Comparison of ENCODE assay signal across 2 cellular contexts in the genomic region with DNA sequence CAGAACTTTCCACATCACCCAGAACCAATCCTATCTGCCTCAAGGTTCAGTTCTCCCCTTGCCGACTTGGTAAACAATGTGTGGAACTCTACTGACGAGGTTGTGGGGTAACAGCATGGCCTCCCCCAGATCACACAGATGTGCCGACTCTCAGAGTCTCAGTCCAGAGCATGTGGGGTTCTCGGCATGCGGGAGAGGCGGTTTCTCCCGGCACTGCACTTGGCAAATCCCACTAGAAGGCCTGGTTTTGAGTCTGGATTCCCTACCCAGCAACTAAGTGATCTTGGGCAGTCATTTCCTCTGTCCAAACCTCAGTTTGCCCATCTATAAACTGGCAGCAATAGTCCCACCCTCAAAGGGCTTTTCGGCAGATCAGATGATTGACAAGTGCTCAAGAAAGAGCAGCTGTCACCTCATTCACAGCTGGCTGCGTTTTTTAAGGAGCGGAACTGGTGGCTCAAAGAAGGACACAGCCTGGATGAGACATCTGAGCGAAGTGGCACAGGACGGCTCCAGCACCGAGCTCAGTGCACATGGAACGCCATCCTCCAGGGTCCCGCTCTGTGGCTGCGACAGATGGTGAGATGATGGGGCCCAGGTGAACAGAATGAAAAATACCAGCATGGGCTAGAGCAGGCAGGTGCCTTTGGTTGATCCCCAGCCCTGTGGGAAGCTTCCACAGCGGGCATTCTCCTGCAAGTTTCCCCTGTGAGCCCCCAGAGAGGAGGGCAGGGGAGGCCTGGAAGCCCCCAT.
TF ChIP-seq lines count a peak whose summit lies in the region.

No MANE protein-coding gene starts in this region.

TF ChIP-seq in HepG2, 621 proteins besides CTCF, POLR2A, EP300 and RAD21 (continues in another document):
- TF ChIP-seq ZNF660 (CRISPR knock-in tag; IDR thresholded peaks at IDR 0.05; ENCODE audit: borderline replicate concordance, low read depth) (no peak), ZFP90 (CRISPR knock-in tag; IDR thresholded peaks at IDR 0.05; ENCODE audit: borderline replicate concordance) (0 out of 2 replicates have a peak, but pooled peaks have one; percentile 22), ZC3H13 (CRISPR knock-in tag; IDR thresholded peaks at IDR 0.05) (0 out of 2 replicates have a peak, but pooled peaks have one; percentile 38), ZNF670 (CRISPR knock-in tag; IDR thresholded peaks at IDR 0.05; ENCODE audit: borderline replicate concordance) (no peak), IKZF1 (IDR thresholded peaks at IDR 0.05) (no peak), ZNF709 (CRISPR knock-in tag; IDR thresholded peaks at IDR 0.05) (no peak), ZNF331 (CRISPR knock-in tag; IDR thresholded peaks at IDR 0.05) (no peak), THAP11 (CRISPR knock-in tag; IDR thresholded peaks at IDR 0.05) (no peak), ZNF674 (CRISPR knock-in tag; IDR thresholded peaks at IDR 0.05; ENCODE audit: low read depth) (no peak), MBNL3 (CRISPR knock-in tag; conservative IDR thresholded peaks at IDR 0.05) (no peak), RFXAP (CRISPR knock-in tag; IDR thresholded peaks at IDR 0.05; ENCODE audit: borderline replicate concordance) (no peak), ZMYM4 (CRISPR knock-in tag; IDR thresholded peaks at IDR 0.05) (no peak), PCBP2 (optimal IDR thresholded peaks at IDR 0.05; ENCODE audit: low read depth, low read length, poor library complexity, severe bottlenecking) (no peak), ZBTB21 (CRISPR knock-in tag; IDR thresholded peaks at IDR 0.05) (no peak), HNRNPUL1 (IDR thresholded peaks at IDR 0.05; ENCODE audit: low read depth, low read length) (no peak), FOXM1 (CRISPR knock-in tag; IDR thresholded peaks at IDR 0.05) (no peak), FOXA1 (IDR thresholded peaks at IDR 0.05) (no peak), FOXA1 (CRISPR knock-in tag; IDR thresholded peaks at IDR 0.05) (no peak), ZNF264 (CRISPR knock-in tag; IDR thresholded peaks at IDR 0.05) (no peak), MED13 (CRISPR knock-in tag; IDR thresholded peaks at IDR 0.05) (no peak), GZF1 (CRISPR knock-in tag; IDR thresholded peaks at IDR 0.05) (no peak)
- TF ChIP-seq, protein P1, sequence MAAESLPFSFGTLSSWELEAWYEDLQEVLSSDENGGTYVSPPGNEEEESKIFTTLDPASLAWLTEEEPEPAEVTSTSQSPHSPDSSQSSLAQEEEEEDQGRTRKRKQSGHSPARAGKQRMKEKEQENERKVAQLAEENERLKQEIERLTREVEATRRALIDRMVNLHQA (CRISPR knock-in tag; IDR thresholded peaks at IDR 0.05) = no peak
- TF ChIP-seq, protein P2, sequence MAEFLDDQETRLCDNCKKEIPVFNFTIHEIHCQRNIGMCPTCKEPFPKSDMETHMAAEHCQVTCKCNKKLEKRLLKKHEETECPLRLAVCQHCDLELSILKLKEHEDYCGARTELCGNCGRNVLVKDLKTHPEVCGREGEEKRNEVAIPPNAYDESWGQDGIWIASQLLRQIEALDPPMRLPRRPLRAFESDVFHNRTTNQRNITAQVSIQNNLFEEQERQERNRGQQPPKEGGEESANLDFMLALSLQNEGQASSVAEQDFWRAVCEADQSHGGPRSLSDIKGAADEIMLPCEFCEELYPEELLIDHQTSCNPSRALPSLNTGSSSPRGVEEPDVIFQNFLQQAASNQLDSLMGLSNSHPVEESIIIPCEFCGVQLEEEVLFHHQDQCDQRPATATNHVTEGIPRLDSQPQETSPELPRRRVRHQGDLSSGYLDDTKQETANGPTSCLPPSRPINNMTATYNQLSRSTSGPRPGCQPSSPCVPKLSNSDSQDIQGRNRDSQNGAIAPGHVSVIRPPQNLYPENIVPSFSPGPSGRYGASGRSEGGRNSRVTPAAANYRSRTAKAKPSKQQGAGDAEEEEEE (CRISPR knock-in tag; IDR thresholded peaks at IDR 0.05; ENCODE audit: borderline replicate concordance) = no peak
- TF ChIP-seq, protein P3, sequence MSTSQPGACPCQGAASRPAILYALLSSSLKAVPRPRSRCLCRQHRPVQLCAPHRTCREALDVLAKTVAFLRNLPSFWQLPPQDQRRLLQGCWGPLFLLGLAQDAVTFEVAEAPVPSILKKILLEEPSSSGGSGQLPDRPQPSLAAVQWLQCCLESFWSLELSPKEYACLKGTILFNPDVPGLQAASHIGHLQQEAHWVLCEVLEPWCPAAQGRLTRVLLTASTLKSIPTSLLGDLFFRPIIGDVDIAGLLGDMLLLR (CRISPR knock-in tag; IDR thresholded peaks at IDR 0.05) = no peak
- TF ChIP-seq, protein P4, sequence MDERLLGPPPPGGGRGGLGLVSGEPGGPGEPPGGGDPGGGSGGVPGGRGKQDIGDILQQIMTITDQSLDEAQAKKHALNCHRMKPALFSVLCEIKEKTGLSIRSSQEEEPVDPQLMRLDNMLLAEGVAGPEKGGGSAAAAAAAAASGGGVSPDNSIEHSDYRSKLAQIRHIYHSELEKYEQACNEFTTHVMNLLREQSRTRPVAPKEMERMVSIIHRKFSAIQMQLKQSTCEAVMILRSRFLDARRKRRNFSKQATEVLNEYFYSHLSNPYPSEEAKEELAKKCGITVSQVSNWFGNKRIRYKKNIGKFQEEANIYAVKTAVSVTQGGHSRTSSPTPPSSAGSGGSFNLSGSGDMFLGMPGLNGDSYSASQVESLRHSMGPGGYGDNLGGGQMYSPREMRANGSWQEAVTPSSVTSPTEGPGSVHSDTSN (CRISPR knock-in tag; IDR thresholded peaks at IDR 0.05) = no peak
- TF ChIP-seq, protein P5, sequence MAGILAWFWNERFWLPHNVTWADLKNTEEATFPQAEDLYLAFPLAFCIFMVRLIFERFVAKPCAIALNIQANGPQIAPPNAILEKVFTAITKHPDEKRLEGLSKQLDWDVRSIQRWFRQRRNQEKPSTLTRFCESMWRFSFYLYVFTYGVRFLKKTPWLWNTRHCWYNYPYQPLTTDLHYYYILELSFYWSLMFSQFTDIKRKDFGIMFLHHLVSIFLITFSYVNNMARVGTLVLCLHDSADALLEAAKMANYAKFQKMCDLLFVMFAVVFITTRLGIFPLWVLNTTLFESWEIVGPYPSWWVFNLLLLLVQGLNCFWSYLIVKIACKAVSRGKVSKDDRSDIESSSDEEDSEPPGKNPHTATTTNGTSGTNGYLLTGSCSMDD (CRISPR knock-in tag; IDR thresholded peaks at IDR 0.05) = no peak
- TF ChIP-seq, protein P6, sequence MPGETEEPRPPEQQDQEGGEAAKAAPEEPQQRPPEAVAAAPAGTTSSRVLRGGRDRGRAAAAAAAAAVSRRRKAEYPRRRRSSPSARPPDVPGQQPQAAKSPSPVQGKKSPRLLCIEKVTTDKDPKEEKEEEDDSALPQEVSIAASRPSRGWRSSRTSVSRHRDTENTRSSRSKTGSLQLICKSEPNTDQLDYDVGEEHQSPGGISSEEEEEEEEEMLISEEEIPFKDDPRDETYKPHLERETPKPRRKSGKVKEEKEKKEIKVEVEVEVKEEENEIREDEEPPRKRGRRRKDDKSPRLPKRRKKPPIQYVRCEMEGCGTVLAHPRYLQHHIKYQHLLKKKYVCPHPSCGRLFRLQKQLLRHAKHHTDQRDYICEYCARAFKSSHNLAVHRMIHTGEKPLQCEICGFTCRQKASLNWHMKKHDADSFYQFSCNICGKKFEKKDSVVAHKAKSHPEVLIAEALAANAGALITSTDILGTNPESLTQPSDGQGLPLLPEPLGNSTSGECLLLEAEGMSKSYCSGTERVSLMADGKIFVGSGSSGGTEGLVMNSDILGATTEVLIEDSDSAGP (CRISPR knock-in tag; IDR thresholded peaks at IDR 0.05; ENCODE audit: borderline replicate concordance) = no peak

TF ChIP-seq in WTC11, 78 proteins besides CTCF, POLR2A, EP300 and RAD21:
- no peak for TF ChIP-seq JAZF1 (CRISPR knock-in tag; IDR thresholded peaks at IDR 0.05)
- TF ChIP-seq ZNF416 (CRISPR knock-in tag; IDR thresholded peaks at IDR 0.05) = no peak
- no peak for TF ChIP-seq EMX1 (CRISPR knock-in tag; IDR thresholded peaks at IDR 0.05)
- no peak for TF ChIP-seq ELF4 (CRISPR knock-in tag; IDR thresholded peaks at IDR 0.05; ENCODE audit: low read depth)
- no peak for TF ChIP-seq ATF1 (CRISPR knock-in tag; IDR thresholded peaks at IDR 0.05)
- TF ChIP-seq, protein P7, sequence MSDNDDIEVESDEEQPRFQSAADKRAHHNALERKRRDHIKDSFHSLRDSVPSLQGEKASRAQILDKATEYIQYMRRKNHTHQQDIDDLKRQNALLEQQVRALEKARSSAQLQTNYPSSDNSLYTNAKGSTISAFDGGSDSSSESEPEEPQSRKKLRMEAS (CRISPR knock-in tag; IDR thresholded peaks at IDR 0.05) = no peak
- TF ChIP-seq CBFB (CRISPR knock-in tag; IDR thresholded peaks at IDR 0.05; ENCODE audit: low read depth) = no peak
- TF ChIP-seq, protein P8, sequence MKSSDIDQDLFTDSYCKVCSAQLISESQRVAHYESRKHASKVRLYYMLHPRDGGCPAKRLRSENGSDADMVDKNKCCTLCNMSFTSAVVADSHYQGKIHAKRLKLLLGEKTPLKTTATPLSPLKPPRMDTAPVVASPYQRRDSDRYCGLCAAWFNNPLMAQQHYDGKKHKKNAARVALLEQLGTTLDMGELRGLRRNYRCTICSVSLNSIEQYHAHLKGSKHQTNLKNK (CRISPR knock-in tag; IDR thresholded peaks at IDR 0.05) = no peak
- TF ChIP-seq ZNF671 (CRISPR knock-in tag; IDR thresholded peaks at IDR 0.05) = no peak
- TF ChIP-seq TP53 (CRISPR knock-in tag; IDR thresholded peaks at IDR 0.05) = no peak
- TF ChIP-seq, protein P9, sequence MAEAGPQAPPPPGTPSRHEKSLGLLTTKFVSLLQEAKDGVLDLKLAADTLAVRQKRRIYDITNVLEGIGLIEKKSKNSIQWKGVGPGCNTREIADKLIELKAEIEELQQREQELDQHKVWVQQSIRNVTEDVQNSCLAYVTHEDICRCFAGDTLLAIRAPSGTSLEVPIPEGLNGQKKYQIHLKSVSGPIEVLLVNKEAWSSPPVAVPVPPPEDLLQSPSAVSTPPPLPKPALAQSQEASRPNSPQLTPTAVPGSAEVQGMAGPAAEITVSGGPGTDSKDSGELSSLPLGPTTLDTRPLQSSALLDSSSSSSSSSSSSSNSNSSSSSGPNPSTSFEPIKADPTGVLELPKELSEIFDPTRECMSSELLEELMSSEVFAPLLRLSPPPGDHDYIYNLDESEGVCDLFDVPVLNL (CRISPR knock-in tag; IDR thresholded peaks at IDR 0.05; ENCODE audit: borderline replicate concordance, low read depth) = no peak
- TF ChIP-seq HMGA2 (CRISPR knock-in tag; IDR thresholded peaks at IDR 0.05) = no peak
- TF ChIP-seq, protein P10, sequence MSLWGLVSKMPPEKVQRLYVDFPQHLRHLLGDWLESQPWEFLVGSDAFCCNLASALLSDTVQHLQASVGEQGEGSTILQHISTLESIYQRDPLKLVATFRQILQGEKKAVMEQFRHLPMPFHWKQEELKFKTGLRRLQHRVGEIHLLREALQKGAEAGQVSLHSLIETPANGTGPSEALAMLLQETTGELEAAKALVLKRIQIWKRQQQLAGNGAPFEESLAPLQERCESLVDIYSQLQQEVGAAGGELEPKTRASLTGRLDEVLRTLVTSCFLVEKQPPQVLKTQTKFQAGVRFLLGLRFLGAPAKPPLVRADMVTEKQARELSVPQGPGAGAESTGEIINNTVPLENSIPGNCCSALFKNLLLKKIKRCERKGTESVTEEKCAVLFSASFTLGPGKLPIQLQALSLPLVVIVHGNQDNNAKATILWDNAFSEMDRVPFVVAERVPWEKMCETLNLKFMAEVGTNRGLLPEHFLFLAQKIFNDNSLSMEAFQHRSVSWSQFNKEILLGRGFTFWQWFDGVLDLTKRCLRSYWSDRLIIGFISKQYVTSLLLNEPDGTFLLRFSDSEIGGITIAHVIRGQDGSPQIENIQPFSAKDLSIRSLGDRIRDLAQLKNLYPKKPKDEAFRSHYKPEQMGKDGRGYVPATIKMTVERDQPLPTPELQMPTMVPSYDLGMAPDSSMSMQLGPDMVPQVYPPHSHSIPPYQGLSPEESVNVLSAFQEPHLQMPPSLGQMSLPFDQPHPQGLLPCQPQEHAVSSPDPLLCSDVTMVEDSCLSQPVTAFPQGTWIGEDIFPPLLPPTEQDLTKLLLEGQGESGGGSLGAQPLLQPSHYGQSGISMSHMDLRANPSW (CRISPR knock-in tag; conservative IDR thresholded peaks at IDR 0.05; ENCODE audit: low read depth) = no peak
- no peak for TF ChIP-seq TEAD4 (CRISPR knock-in tag; IDR thresholded peaks at IDR 0.05)
- TF ChIP-seq, protein P11, sequence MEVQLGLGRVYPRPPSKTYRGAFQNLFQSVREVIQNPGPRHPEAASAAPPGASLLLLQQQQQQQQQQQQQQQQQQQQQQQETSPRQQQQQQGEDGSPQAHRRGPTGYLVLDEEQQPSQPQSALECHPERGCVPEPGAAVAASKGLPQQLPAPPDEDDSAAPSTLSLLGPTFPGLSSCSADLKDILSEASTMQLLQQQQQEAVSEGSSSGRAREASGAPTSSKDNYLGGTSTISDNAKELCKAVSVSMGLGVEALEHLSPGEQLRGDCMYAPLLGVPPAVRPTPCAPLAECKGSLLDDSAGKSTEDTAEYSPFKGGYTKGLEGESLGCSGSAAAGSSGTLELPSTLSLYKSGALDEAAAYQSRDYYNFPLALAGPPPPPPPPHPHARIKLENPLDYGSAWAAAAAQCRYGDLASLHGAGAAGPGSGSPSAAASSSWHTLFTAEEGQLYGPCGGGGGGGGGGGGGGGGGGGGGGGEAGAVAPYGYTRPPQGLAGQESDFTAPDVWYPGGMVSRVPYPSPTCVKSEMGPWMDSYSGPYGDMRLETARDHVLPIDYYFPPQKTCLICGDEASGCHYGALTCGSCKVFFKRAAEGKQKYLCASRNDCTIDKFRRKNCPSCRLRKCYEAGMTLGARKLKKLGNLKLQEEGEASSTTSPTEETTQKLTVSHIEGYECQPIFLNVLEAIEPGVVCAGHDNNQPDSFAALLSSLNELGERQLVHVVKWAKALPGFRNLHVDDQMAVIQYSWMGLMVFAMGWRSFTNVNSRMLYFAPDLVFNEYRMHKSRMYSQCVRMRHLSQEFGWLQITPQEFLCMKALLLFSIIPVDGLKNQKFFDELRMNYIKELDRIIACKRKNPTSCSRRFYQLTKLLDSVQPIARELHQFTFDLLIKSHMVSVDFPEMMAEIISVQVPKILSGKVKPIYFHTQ (CRISPR knock-in tag; IDR thresholded peaks at IDR 0.05) = no peak
- TF ChIP-seq, protein P12, sequence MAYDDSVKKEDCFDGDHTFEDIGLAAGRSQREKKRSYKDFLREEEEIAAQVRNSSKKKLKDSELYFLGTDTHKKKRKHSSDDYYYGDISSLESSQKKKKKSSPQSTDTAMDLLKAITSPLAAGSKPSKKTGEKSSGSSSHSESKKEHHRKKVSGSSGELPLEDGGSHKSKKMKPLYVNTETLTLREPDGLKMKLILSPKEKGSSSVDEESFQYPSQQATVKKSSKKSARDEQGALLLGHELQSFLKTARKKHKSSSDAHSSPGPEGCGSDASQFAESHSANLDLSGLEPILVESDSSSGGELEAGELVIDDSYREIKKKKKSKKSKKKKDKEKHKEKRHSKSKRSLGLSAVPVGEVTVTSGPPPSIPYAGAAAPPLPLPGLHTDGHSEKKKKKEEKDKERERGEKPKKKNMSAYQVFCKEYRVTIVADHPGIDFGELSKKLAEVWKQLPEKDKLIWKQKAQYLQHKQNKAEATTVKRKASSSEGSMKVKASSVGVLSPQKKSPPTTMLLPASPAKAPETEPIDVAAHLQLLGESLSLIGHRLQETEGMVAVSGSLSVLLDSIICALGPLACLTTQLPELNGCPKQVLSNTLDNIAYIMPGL (CRISPR knock-in tag; IDR thresholded peaks at IDR 0.05) = no peak
- TF ChIP-seq, protein P13, sequence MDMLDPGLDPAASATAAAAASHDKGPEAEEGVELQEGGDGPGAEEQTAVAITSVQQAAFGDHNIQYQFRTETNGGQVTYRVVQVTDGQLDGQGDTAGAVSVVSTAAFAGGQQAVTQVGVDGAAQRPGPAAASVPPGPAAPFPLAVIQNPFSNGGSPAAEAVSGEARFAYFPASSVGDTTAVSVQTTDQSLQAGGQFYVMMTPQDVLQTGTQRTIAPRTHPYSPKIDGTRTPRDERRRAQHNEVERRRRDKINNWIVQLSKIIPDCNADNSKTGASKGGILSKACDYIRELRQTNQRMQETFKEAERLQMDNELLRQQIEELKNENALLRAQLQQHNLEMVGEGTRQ (CRISPR knock-in tag; IDR thresholded peaks at IDR 0.05) = no peak
- no peak for TF ChIP-seq FOXJ3 (CRISPR knock-in tag; IDR thresholded peaks at IDR 0.05; ENCODE audit: borderline replicate concordance)
